Comparison of ENCODE assay signal across 8 cellular contexts in genomic region chr20:49283703-49284625, GRCh38. TPM values are rescaled to one million over a fixed set of nuclear protein-coding genes. Genes with fewer than 3 reads are reported as not detected.
DNase-seq lines count a peak whose midpoint lies in the region; ATAC-seq and TF ChIP-seq lines count a peak whose summit lies in the region.

No MANE protein-coding gene starts in this region.

- peak overlapping the region; percentile 97 for H3K4me2 ChIP-seq in mesendoderm (ENCODE audit: low read length)

- peak overlapping the region; percentile 80 for H3K27ac Mint-ChIP-seq in CD8-positive, alpha-beta T cell
- peak overlapping the region; percentile 100 for H3K27ac Mint-ChIP-seq in activated T-helper 17 cell treated with anti-CD3 and anti-CD28 coated beads, Interleukin-2, amount 50 U/mL, for 72 hours

- DNase-seq in CD8-positive, alpha-beta T cell: no peak
- DNase-seq in HL-60 (ENCODE audit: low read depth in 1 of 2, low spot score in 1 of 2): no peak
- DNase-seq in mesendoderm: peak; percentile 54
- no peak for DNase-seq in hepatic stellate cell (ENCODE audit: low spot score)
- no peak for DNase-seq in left ventricle myocardium inferior
- DNase-seq in 8988T: no peak

- peak overlapping the region; percentile 78 for H3K9ac ChIP-seq in mesendoderm (ENCODE audit: low read length)

- no peak overlapping the region for H4K8ac ChIP-seq in mesendoderm (ENCODE audit: low read depth, low read length)

- no peak for TF ChIP-seq CTCF in CD8-positive, alpha-beta T cell (IDR thresholded peaks at IDR 0.05)
- TF ChIP-seq CTCF in HL-60 (IDR thresholded peaks at IDR 0.05; ENCODE audit: insufficient read depth, low read length) (no peak), left ventricle myocardium inferior (IDR thresholded peaks at IDR 0.05; ENCODE audit: borderline replicate concordance) (no peak)

- H3K27me3 ChIP-seq in CD8-positive, alpha-beta T cell (ENCODE audit: insufficient read depth, low read length): no peaks in the 10 kb centered on the region
- H3K27me3 ChIP-seq in HL-60 (ENCODE audit: insufficient read depth, poor library complexity, severe bottlenecking): no peaks in the 10 kb centered on the region
- H3K27me3 ChIP-seq in mesendoderm (ENCODE audit: insufficient read depth, low read length, poor library complexity): no peaks in the 10 kb centered on the region
- H3K27me3 ChIP-seq in left ventricle myocardium inferior (ENCODE audit: low read depth): no peaks in the 10 kb centered on the region

- no peak overlapping the region for H3K4me3 ChIP-seq in CD8-positive, alpha-beta T cell (ENCODE audit: low read depth, low read length)
- peak overlapping the region; percentile 6; the same call in 1 of the 2 replicates for H3K4me3 ChIP-seq in HL-60 (replicated peaks; ENCODE audit: insufficient read depth, low read length)
- H3K4me3 ChIP-seq in mesendoderm (ENCODE audit: low read length): peak overlapping the region; percentile 64
- no peak overlapping the region for H3K4me3 ChIP-seq in left ventricle myocardium inferior

- WGBS in mesendoderm (ENCODE audit: extremely low coverage, insufficient coverage, low lambda C conversion rate): no CpG with 5 or more reads among the region's 3 CpGs

- peaks cover 55% of the 10 kb centered on the region for H3K4me1 Mint-ChIP-seq in CD8-positive, alpha-beta T cell (ENCODE audit: low read depth)
- peaks cover 75% of the 10 kb centered on the region for H3K4me1 Mint-ChIP-seq in activated T-helper 17 cell treated with anti-CD3 and anti-CD28 coated beads, Interleukin-2, amount 50 U/mL, for 72 hours

- no peak overlapping the region for H2AK5ac ChIP-seq in mesendoderm (ENCODE audit: low read length)

- H3K79me1 ChIP-seq in mesendoderm (ENCODE audit: low read length): peaks cover 9% of the 10 kb centered on the region

- no peak overlapping the region for H3K23ac ChIP-seq in mesendoderm (ENCODE audit: low read length)

- H3K36me3 Mint-ChIP-seq in CD8-positive, alpha-beta T cell: peaks cover 100% of the 10 kb centered on the region
- H3K36me3 Mint-ChIP-seq in activated T-helper 17 cell treated with anti-CD3 and anti-CD28 coated beads, Interleukin-2, amount 50 U/mL, for 72 hours (ENCODE audit: low read depth): peaks cover 100% of the 10 kb centered on the region

- peaks cover 59% of the 10 kb centered on the region for H3K9me3 ChIP-seq in CD8-positive, alpha-beta T cell (ENCODE audit: low read length)
- H3K9me3 ChIP-seq in left ventricle myocardium inferior (replicated peaks): peaks cover 70% of the 10 kb centered on the region

- POLR2A ChIA-PET in CD8-positive, alpha-beta T cell (lab: Charles Lee): interaction anchor here (1.9 kb wide), 1 partner anchor 14 kb away, joined by 7 read pairs; no protein-coding TSS in a partner anchor

- H4K5ac ChIP-seq in mesendoderm (ENCODE audit: low read length): no peak overlapping the region

- intact Hi-C loops in CD8-positive, alpha-beta T cell (cut with DNase I, micrococcal nuclease): no loop called here
- intact Hi-C loops in left ventricle myocardium inferior (cut with micrococcal nuclease): no loop called here

- no peak for ATAC-seq in CD8-positive, alpha-beta T cell
- ATAC-seq in activated T-helper 17 cell treated with anti-CD3 and anti-CD28 coated beads, Interleukin-2, amount 50 U/mL, for 72 hours (replicated peaks): no peak
- ATAC-seq in GM19467 (IDR thresholded peaks at IDR 0.05; ENCODE audit: unreplicated experiment): no peak

- H3K4ac ChIP-seq in mesendoderm (ENCODE audit: low read depth, low read length): no peak overlapping the region

- no peak overlapping the region for H2BK120ac ChIP-seq in mesendoderm (ENCODE audit: low read depth, low read length)

- H3K4me1 ChIP-seq in CD8-positive, alpha-beta T cell (ENCODE audit: insufficient read depth, low read length): peaks cover 43% of the 10 kb centered on the region
- peaks cover 5% of the 10 kb centered on the region for H3K4me1 ChIP-seq in mesendoderm (ENCODE audit: control insufficient read depth, low read depth, low read length)
- peaks cover 65% of the 10 kb centered on the region for H3K4me1 ChIP-seq in left ventricle myocardium inferior

- H2BK5ac ChIP-seq in mesendoderm (ENCODE audit: low read length): no peak overlapping the region

- no peak overlapping the region for H2BK15ac ChIP-seq in mesendoderm (replicated peaks; ENCODE audit: low read depth)

- CTCF ChIA-PET in CD8-positive, alpha-beta T cell (lab: Charles Lee): interaction anchor here (2.4 kb wide), 1 partner anchor 8 kb away, joined by 10 read pairs; no protein-coding TSS in a partner anchor

- peak overlapping the region; percentile 76 for H3K56ac ChIP-seq in mesendoderm (ENCODE audit: low read length)

- peaks cover 93% of the 10 kb centered on the region for H3K79me2 ChIP-seq in mesendoderm (ENCODE audit: control insufficient read depth, insufficient read depth, low read length)

- H3K36me3 ChIP-seq in CD8-positive, alpha-beta T cell (ENCODE audit: insufficient read depth, low read length): peaks cover 92% of the 10 kb centered on the region
- peaks cover 73% of the 10 kb centered on the region for H3K36me3 ChIP-seq in mesendoderm (ENCODE audit: control insufficient read depth, insufficient read depth, low read length)
- H3K36me3 ChIP-seq in left ventricle myocardium inferior: peaks cover 99% of the 10 kb centered on the region

- H3K27ac ChIP-seq in CD8-positive, alpha-beta T cell (ENCODE audit: low read depth, low read length): no peak overlapping the region
- no peak overlapping the region for H3K27ac ChIP-seq in HL-60 (replicated peaks)
- no peak overlapping the region for H3K27ac ChIP-seq in mesendoderm (ENCODE audit: low read depth, low read length)
- no peak overlapping the region for H3K27ac ChIP-seq in left ventricle myocardium inferior (replicated peaks)

- H3K9me3 Mint-ChIP-seq in CD8-positive, alpha-beta T cell: peaks cover 70% of the 10 kb centered on the region
- peaks cover 16% of the 10 kb centered on the region for H3K9me3 Mint-ChIP-seq in activated T-helper 17 cell treated with anti-CD3 and anti-CD28 coated beads, Interleukin-2, amount 50 U/mL, for 72 hours

- no peaks in the 10 kb centered on the region for H3K27me3 Mint-ChIP-seq in CD8-positive, alpha-beta T cell (ENCODE audit: low read depth)
- H3K27me3 Mint-ChIP-seq in activated T-helper 17 cell treated with anti-CD3 and anti-CD28 coated beads, Interleukin-2, amount 50 U/mL, for 72 hours: no peaks in the 10 kb centered on the region

- H3K18ac ChIP-seq in mesendoderm (ENCODE audit: low read length): no peak overlapping the region

- H3K4me3 Mint-ChIP-seq in CD8-positive, alpha-beta T cell: peak overlapping the region; percentile 51
- H3K4me3 Mint-ChIP-seq in activated T-helper 17 cell treated with anti-CD3 and anti-CD28 coated beads, Interleukin-2, amount 50 U/mL, for 72 hours: peak overlapping the region; percentile 98

RNA-seq across cellular contexts. Expression of gene ZNFX1, which starts 6.1 kb away (rescaled TPM):
- total RNA-seq in CD8-positive, alpha-beta T cell: 10 to 100 TPM; 53.8 to 55.0 TPM
- total RNA-seq in activated T-helper 17 cell treated with anti-CD3 and anti-CD28 coated beads, Interleukin-2, amount 50 U/mL, for 72 hours: 10 to 100 TPM; 32.8 to 54.9 TPM
- polyA plus RNA-seq in mesendoderm (2013, experiment 1 of 2): 6.2 TPM
- polyA plus RNA-seq in mesendoderm (2013, experiment 2 of 2): 6.1 TPM
- total RNA-seq in left ventricle myocardium inferior: 22.2 TPM

Comparison
In these comparisons a context has a peak if more than half of its experiments do, and no peak if none do; other contexts are left out.
1. H3K4me3 ChIP-seq: peak in HL-60 (single experiment) and mesendoderm (single experiment); none in CD8-positive, alpha-beta T cell (single experiment) and left ventricle myocardium inferior (single experiment).